In the genomic region with DNA sequence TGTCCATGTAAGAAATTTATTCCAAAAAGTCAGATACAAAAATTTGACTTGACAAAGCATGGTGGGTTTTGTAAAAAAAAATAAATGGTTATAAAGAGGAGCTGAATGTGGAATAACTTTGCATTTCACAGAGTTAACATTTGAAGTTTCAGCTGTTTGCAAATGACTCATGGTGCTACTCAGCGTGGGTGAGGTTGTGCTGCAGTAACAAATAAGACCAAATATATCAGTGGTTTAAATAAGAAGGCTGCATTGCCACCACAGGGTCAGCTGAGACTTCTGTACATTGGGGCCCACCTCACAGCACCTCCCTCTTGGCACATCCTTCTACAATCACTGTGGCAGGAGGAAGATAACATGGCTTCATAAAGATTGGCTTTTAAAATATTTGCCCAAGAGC, we compare ENCODE assay signal across 27 cellular contexts.
"Had no signal": no experiment of that assay in that cellular context is flagged by ENCODE, and none has a peak within 500 bp of the region (broad histone marks: within the 10 kb centered on the region; RNA-seq: fewer than 3 reads in every experiment).

No MANE protein-coding gene starts in this region.

- H3K36me3 ChIP-seq: colonic mucosa, esophagus muscularis mucosa, gastrocnemius medialis, gastroesophageal sphincter, heart left ventricle, heart right ventricle had no signal

- FAIRE-seq: colon, endometrium, endothelial cell of umbilical vein, frontal cortex had no signal

- H3K4me3 ChIP-seq: colonic mucosa, coronary artery, dorsolateral prefrontal cortex, esophagus muscularis mucosa, esophagus squamous epithelium, gastrocnemius medialis, gastroesophageal sphincter, heart left ventricle, heart right ventricle had no signal

- H3K9me3 ChIP-seq: colonic mucosa, esophagus muscularis mucosa, esophagus squamous epithelium, gastrocnemius medialis had no signal

- H3K27me3 ChIP-seq: colonic mucosa, esophagus muscularis mucosa, esophagus squamous epithelium, gastrocnemius medialis, gastroesophageal sphincter had no signal

- ATAC-seq: effector memory CD8-positive, alpha-beta T cell; esophagus mucosa; foreskin keratinocyte; gastrocnemius medialis; gastroesophageal sphincter; heart left ventricle; heart right ventricle had no signal

- H3K4me1 ChIP-seq: colonic mucosa, esophagus muscularis mucosa, foreskin keratinocyte, gastrocnemius medialis, gastroesophageal sphincter, heart left ventricle, heart right ventricle had no signal

- H3K27ac ChIP-seq: colonic mucosa, coronary artery, dorsolateral prefrontal cortex, epithelial cell of prostate, esophagus muscularis mucosa, esophagus squamous epithelium, foreskin keratinocyte, gastrocnemius medialis, gastroesophageal sphincter, heart left ventricle, heart right ventricle had no signal

- DNase-seq: colonic mucosa; cortex of kidney; dorsolateral prefrontal cortex; effector CD4-positive, alpha-beta T cell; effector CD8-positive, alpha-beta T cell; effector memory CD4-positive, alpha-beta T cell; effector memory CD8-positive, alpha-beta T cell; endodermal cell; erythroblast; esophagus squamous epithelium; foreskin fibroblast; foreskin keratinocyte; foreskin melanocyte; gastrocnemius medialis; glutamatergic neuron; head of caudate nucleus; heart left ventricle; heart right ventricle had no signal
